Comparison of ENCODE assay signal across 17 cellular contexts in the genomic region with DNA sequence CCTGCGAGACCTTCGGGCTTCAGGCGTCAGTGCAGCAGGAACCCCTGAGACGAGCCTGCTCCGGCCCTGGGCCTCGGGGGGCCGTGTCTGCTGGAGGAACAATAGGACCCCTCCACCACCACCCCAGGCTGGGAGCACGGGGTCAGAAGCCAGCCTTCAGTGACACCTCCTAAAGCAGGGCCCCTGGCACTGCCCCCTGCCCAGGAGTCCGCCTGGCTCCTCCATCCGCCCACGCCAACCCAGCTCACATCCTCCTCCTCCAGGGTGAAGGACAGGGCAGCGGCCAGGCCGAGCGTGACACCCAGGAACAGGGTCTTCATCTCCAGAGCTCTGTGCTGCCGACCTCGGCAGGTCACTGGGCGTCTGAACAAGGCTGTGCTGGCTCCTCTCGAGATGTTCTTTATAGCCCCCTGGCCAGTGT. TPM values are rescaled to one million over a fixed set of nuclear protein-coding genes. Genes with fewer than 3 reads are reported as not detected.
"Had no signal": no experiment of that assay in that cellular context is flagged by ENCODE, and none has a peak within 500 bp of the region (broad histone marks: within the 10 kb centered on the region; RNA-seq: fewer than 3 reads in every experiment).

A gene with protein sequence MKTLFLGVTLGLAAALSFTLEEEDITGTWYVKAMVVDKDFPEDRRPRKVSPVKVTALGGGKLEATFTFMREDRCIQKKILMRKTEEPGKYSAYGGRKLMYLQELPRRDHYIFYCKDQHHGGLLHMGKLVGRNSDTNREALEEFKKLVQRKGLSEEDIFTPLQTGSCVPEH (minus strand): TSS at position 371 of the 421 bp plus-strand sequence. CDS start 51 bp downstream, at position 320.

RNA-seq across cellular contexts. Expression of the gene that starts here (rescaled TPM):
- total RNA-seq: activated CD4-positive, alpha-beta memory T cell treated with anti-CD3 and anti-CD28 coated beads, Interleukin-2, amount 10 ng/mL, durations not matched to agents 7 days and 5 days; activated CD4-positive, alpha-beta T cell treated with anti-CD3 and anti-CD28 coated beads, Interleukin-2, amount 10 ng/mL, durations not matched to agents 7 days and 5 days; activated naive CD4-positive, alpha-beta T cell treated with anti-CD3 and anti-CD28 coated beads for 36 hours; activated naive CD8-positive, alpha-beta T cell treated with anti-CD3 and anti-CD28 coated beads for 36 hours; activated T-helper 1 cell treated with anti-CD3 and anti-CD28 coated beads, Interleukin-12 subunit alpha, Interleukin-12 subunit beta, Interleukin-2, Interleukin-4 antibody, amounts not matched to agents 30 ng/mL and 10 ng/mL and 1 ng/mL, durations not matched to agents 14 hours and 24 hours and 36 hours; activated T-helper 2 cell treated with anti-CD3 and anti-CD28 coated beads, Interferon-gamma antibody, Interleukin-2, Interleukin-4, amounts not matched to agents 10 μg/mL and 5 μg/mL and 100 μg/mL, durations not matched to agents 14 hours and 24 hours and 36 hours; aorta; body of pancreas; cardiac septum; cerebellum; dorsolateral prefrontal cortex; endodermal cell; epithelial cell of proximal tubule; esophagus muscularis mucosa; foreskin keratinocyte; gastrocnemius medialis; T-helper 1 cell treated with Interleukin-12 subunit alpha and Interleukin-12 subunit beta and Interleukin-4 antibody, amounts not matched to agents 30 ng/mL and 1 ng/mL, for 36 hours had no signal
